ENCODE assay signal across 8 cellular contexts in genomic region chr2:27071277-27071989, GRCh38. TPM values are rescaled to one million over a fixed set of nuclear protein-coding genes. Genes with fewer than 3 reads are reported as not detected.
DNase-seq lines count a peak whose midpoint lies in the region; ATAC-seq, FAIRE-seq and TF ChIP-seq lines count a peak whose summit lies in the region.

Gene OST4, minus strand, starts transcription at chr2:27071654.

- H3K27me3 Mint-ChIP-seq in immature natural killer cell (ENCODE audit: low read depth in 3 of 3): no peaks in the 10 kb centered on the region

- peak within 1 kb of the TSS; percentile 78 to 97 (median 94) for H3K27ac ChIP-seq in spleen

- peak within 1 kb of the TSS; percentile 97 to 98 (median 98) for H3K4me3 Mint-ChIP-seq in immature natural killer cell

- peaks cover 38 to 95% (median 72%) of the 10 kb centered on the region in 6 donors for H3K4me1 ChIP-seq in spleen

- peak within 1 kb of the TSS; percentile 92 to 98 (median 96) for H3K27ac Mint-ChIP-seq in immature natural killer cell

- no peak for TF ChIP-seq CTCF in WI38 (IDR thresholded peaks at IDR 0.05; ENCODE audit: low read depth, low read length)
- no peak for TF ChIP-seq CTCF in bronchial epithelial cell (IDR thresholded peaks at IDR 0.05; ENCODE audit: insufficient read depth, low read length, severe bottlenecking)
- TF ChIP-seq CTCF in spleen (IDR thresholded peaks at IDR 0.05 in 8 of 11, conservative IDR thresholded peaks at IDR 0.05 in 3 of 11): peak in 5 of 11 experiments; percentile 11 to 49 (median 24)

- WGBS in spleen, 5 donors: 0% methylated on average over 14 to 86 of the region's 86 CpGs

- peak; percentile 66 for ATAC-seq in GM18870 (IDR thresholded peaks at IDR 0.05; ENCODE audit: unreplicated experiment)
- ATAC-seq in HG03108 (IDR thresholded peaks at IDR 0.05; ENCODE audit: unreplicated experiment): peak; percentile 84

- peaks cover 66 to 85% of the 10 kb centered on the region in 2 donors for H3K4me1 Mint-ChIP-seq in immature natural killer cell

- peak in 1 of 3 donors; percentile 54 for TF ChIP-seq POLR2A in spleen (IDR thresholded peaks at IDR 0.05)

- in situ Hi-C loops in ACHN (cut with HindIII; ENCODE audit: low pct_ligation_motif_present, low pct_unique_long_range_greater_than_20kb, low sequenced_read_pairs): no loop called here

- intact Hi-C loops in spleen (cut with DNase I; ENCODE audit: low total_unique reads): no loop called here

- peak within 1 kb of the TSS; percentile 100 for H3K4me3 ChIP-seq in WI38 (ENCODE audit: low read depth, low read length)
- H3K4me3 ChIP-seq in bronchial epithelial cell (ENCODE audit: low read depth, low read length): peak within 1 kb of the TSS; percentile 93
- peak within 1 kb of the TSS; percentile 43 to 94 (median 88) for H3K4me3 ChIP-seq in spleen

- no peaks in the 10 kb centered on the region for H3K9me3 ChIP-seq in spleen

- peak; percentile 93 for DNase-seq in ACHN
- peak; percentile 97 for DNase-seq in NCI-H2227 (lab: John Stamatoyannopoulos, UW; ENCODE audit: unreplicated experiment)
- peak; percentile 78 for DNase-seq in bronchial epithelial cell (ENCODE audit: low read depth)
- peak; percentile 90 to 92 (median 91) for DNase-seq in immature natural killer cell
- peak; percentile 99 for DNase-seq in spleen

- H3K27me3 ChIP-seq in bronchial epithelial cell (ENCODE audit: control insufficient read depth, insufficient read depth, low read length): no peaks in the 10 kb centered on the region
- H3K27me3 ChIP-seq in spleen (replicated peaks in 1 of 7): no peaks in the 10 kb centered on the region

- peaks cover 12% of the 10 kb centered on the region for H3K36me3 ChIP-seq in bronchial epithelial cell (ENCODE audit: control insufficient read depth, insufficient read depth, low read length)
- H3K36me3 ChIP-seq in spleen: peaks cover 0 to 39% (median 25%) of the 10 kb centered on the region in 6 donors

- peaks cover 0 to 2% (median 0%) of the 10 kb centered on the region in 6 donors for H3K9me3 Mint-ChIP-seq in immature natural killer cell

- FAIRE-seq in bronchial epithelial cell (lab: Jason Lieb, UNC): no peak

- H3K36me3 Mint-ChIP-seq in immature natural killer cell: peaks cover 4 to 12% (median 9%) of the 10 kb centered on the region in 3 donors

RNA-seq across cellular contexts. Expression of gene OST4, which starts in this region (rescaled TPM):
- total RNA-seq in bronchial epithelial cell: 226 and 277 TPM in 2 replicates
- polyA plus RNA-seq in immature natural killer cell: 100 to 1,000 TPM; 677 to 899 (median 681) TPM
- 100 to 1,000 TPM; 197 to 292 (median 235) TPM for total RNA-seq in spleen
- 100 to 1,000 TPM; 418 to 556 (median 523) TPM for polyA plus RNA-seq in spleen

Comparison
In these comparisons a context has a peak if more than half of its experiments do, and no peak if none do; other contexts are left out.
1. Peak in every context shown above with its lines: DNase-seq, ATAC-seq, H3K4me3 ChIP-seq and H3K27ac ChIP-seq.